ENCODE assay signal across 1 cellular context in genomic region chr1:24155011-24155782, GRCh38.
TF ChIP-seq lines count a peak whose summit lies in the region.

No MANE protein-coding gene starts in this region.

TF ChIP-seq in HepG2, 621 proteins besides CTCF, POLR2A, EP300 and RAD21 (continued from another document):
- TF ChIP-seq, protein P1, sequence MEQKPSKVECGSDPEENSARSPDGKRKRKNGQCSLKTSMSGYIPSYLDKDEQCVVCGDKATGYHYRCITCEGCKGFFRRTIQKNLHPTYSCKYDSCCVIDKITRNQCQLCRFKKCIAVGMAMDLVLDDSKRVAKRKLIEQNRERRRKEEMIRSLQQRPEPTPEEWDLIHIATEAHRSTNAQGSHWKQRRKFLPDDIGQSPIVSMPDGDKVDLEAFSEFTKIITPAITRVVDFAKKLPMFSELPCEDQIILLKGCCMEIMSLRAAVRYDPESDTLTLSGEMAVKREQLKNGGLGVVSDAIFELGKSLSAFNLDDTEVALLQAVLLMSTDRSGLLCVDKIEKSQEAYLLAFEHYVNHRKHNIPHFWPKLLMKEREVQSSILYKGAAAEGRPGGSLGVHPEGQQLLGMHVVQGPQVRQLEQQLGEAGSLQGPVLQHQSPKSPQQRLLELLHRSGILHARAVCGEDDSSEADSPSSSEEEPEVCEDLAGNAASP (CRISPR knock-in tag; IDR thresholded peaks at IDR 0.05; ENCODE audit: borderline replicate concordance), result no peak
- TF ChIP-seq NR2F6 (IDR thresholded peaks at IDR 0.05) (peak; percentile 86), NR2F6 (CRISPR knock-in tag; IDR thresholded peaks at IDR 0.05) (peak; percentile 66), ZNF18 (CRISPR knock-in tag; IDR thresholded peaks at IDR 0.05; ENCODE audit: insufficient replicate concordance) (no peak), ELF3 (CRISPR knock-in tag; IDR thresholded peaks at IDR 0.05) (no peak), MED1 (CRISPR knock-in tag; IDR thresholded peaks at IDR 0.05) (no peak), POGZ (CRISPR knock-in tag; IDR thresholded peaks at IDR 0.05) (no peak), ATM (IDR thresholded peaks at IDR 0.05; ENCODE audit: borderline replicate concordance) (no peak), KAT8 (CRISPR knock-in tag; IDR thresholded peaks at IDR 0.05) (no peak), HDAC2 (CRISPR knock-in tag; IDR thresholded peaks at IDR 0.05) (peak; percentile 24; the same call in 1 of the 2 replicates), ARID4A (CRISPR knock-in tag; IDR thresholded peaks at IDR 0.05; ENCODE audit: borderline replicate concordance) (no peak), PHF8 (CRISPR knock-in tag; IDR thresholded peaks at IDR 0.05) (no peak), SALL2 (CRISPR knock-in tag; IDR thresholded peaks at IDR 0.05) (no peak), ZC3H4 (CRISPR knock-in tag; IDR thresholded peaks at IDR 0.05; ENCODE audit: borderline replicate concordance) (no peak), NFATC3 (CRISPR knock-in tag; IDR thresholded peaks at IDR 0.05) (no peak), NCOA1 (CRISPR knock-in tag; IDR thresholded peaks at IDR 0.05) (no peak), ZGPAT (CRISPR knock-in tag; IDR thresholded peaks at IDR 0.05) (no peak), PCBP2 (optimal IDR thresholded peaks at IDR 0.05; ENCODE audit: low read depth, low read length, poor library complexity, severe bottlenecking) (no peak), ZNF790 (CRISPR knock-in tag; IDR thresholded peaks at IDR 0.05; ENCODE audit: borderline replicate concordance) (no peak), TBL1XR1 (IDR thresholded peaks at IDR 0.05; ENCODE audit: borderline replicate concordance, low read length, partially characterized antibody) (no peak), SATB2 (CRISPR knock-in tag; IDR thresholded peaks at IDR 0.05) (no peak), CENPT (CRISPR knock-in tag; IDR thresholded peaks at IDR 0.05; ENCODE audit: low read depth) (no peak), DMAP1 (CRISPR knock-in tag; IDR thresholded peaks at IDR 0.05) (no peak), TGIF2 (CRISPR knock-in tag; IDR thresholded peaks at IDR 0.05) (no peak), ZNF816 (CRISPR knock-in tag; IDR thresholded peaks at IDR 0.05; ENCODE audit: borderline replicate concordance) (no peak), TCF7 (IDR thresholded peaks at IDR 0.05; ENCODE audit: low read depth) (0 out of 2 replicates have a peak, but pooled peaks have one; percentile 39), KDM4B (CRISPR knock-in tag; IDR thresholded peaks at IDR 0.05) (no peak), FOXJ3 (CRISPR knock-in tag; IDR thresholded peaks at IDR 0.05; ENCODE audit: borderline replicate concordance) (no peak), FIP1L1 (IDR thresholded peaks at IDR 0.05; ENCODE audit: borderline replicate concordance, insufficient read depth, low read depth, low read length) (no peak), SMARCE1 (IDR thresholded peaks at IDR 0.05; ENCODE audit: borderline replicate concordance) (no peak), GTF2F1 (IDR thresholded peaks at IDR 0.05; ENCODE audit: low read length) (no peak), PLRG1 (conservative IDR thresholded peaks at IDR 0.05) (no peak), MED8 (CRISPR knock-in tag; IDR thresholded peaks at IDR 0.05; ENCODE audit: insufficient replicate concordance) (no peak), ONECUT2 (CRISPR knock-in tag; IDR thresholded peaks at IDR 0.05) (no peak), ZNF704 (CRISPR knock-in tag; IDR thresholded peaks at IDR 0.05; ENCODE audit: borderline replicate concordance) (no peak), GABPB1 (CRISPR knock-in tag; IDR thresholded peaks at IDR 0.05) (no peak), NPAS2 (CRISPR knock-in tag; IDR thresholded peaks at IDR 0.05; ENCODE audit: borderline replicate concordance) (no peak), CEBPG (CRISPR knock-in tag; IDR thresholded peaks at IDR 0.05) (no peak), ELF1 (CRISPR knock-in tag; IDR thresholded peaks at IDR 0.05) (no peak), WIZ (CRISPR knock-in tag; IDR thresholded peaks at IDR 0.05) (no peak), SRY (CRISPR knock-in tag; IDR thresholded peaks at IDR 0.05) (no peak), THAP9 (CRISPR knock-in tag; IDR thresholded peaks at IDR 0.05; ENCODE audit: borderline replicate concordance) (no peak), STAG1 (CRISPR knock-in tag; IDR thresholded peaks at IDR 0.05) (0 out of 2 replicates have a peak, but pooled peaks have one; percentile 16)
- TF ChIP-seq, protein P2, sequence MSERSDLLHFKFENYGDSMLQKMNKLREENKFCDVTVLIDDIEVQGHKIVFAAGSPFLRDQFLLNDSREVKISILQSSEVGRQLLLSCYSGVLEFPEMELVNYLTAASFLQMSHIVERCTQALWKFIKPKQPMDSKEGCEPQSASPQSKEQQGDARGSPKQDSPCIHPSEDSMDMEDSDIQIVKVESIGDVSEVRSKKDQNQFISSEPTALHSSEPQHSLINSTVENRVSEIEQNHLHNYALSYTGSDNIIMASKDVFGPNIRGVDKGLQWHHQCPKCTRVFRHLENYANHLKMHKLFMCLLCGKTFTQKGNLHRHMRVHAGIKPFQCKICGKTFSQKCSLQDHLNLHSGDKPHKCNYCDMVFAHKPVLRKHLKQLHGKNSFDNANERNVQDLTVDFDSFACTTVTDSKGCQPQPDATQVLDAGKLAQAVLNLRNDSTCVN (CRISPR knock-in tag; IDR thresholded peaks at IDR 0.05; ENCODE audit: borderline replicate concordance), result 0 out of 2 replicates have a peak, but pooled peaks have one; percentile 23
- TF ChIP-seq, protein P3, sequence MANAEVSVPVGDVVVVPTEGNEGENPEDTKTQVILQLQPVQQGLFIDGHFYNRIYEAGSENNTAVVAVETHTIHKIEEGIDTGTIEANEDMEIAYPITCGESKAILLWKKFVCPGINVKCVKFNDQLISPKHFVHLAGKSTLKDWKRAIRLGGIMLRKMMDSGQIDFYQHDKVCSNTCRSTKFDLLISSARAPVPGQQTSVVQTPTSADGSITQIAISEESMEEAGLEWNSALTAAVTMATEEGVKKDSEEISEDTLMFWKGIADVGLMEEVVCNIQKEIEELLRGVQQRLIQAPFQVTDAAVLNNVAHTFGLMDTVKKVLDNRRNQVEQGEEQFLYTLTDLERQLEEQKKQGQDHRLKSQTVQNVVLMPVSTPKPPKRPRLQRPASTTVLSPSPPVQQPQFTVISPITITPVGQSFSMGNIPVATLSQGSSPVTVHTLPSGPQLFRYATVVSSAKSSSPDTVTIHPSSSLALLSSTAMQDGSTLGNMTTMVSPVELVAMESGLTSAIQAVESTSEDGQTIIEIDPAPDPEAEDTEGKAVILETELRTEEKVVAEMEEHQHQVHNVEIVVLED (CRISPR knock-in tag; IDR thresholded peaks at IDR 0.05; ENCODE audit: borderline replicate concordance), result no peak
- TF ChIP-seq, protein P4, sequence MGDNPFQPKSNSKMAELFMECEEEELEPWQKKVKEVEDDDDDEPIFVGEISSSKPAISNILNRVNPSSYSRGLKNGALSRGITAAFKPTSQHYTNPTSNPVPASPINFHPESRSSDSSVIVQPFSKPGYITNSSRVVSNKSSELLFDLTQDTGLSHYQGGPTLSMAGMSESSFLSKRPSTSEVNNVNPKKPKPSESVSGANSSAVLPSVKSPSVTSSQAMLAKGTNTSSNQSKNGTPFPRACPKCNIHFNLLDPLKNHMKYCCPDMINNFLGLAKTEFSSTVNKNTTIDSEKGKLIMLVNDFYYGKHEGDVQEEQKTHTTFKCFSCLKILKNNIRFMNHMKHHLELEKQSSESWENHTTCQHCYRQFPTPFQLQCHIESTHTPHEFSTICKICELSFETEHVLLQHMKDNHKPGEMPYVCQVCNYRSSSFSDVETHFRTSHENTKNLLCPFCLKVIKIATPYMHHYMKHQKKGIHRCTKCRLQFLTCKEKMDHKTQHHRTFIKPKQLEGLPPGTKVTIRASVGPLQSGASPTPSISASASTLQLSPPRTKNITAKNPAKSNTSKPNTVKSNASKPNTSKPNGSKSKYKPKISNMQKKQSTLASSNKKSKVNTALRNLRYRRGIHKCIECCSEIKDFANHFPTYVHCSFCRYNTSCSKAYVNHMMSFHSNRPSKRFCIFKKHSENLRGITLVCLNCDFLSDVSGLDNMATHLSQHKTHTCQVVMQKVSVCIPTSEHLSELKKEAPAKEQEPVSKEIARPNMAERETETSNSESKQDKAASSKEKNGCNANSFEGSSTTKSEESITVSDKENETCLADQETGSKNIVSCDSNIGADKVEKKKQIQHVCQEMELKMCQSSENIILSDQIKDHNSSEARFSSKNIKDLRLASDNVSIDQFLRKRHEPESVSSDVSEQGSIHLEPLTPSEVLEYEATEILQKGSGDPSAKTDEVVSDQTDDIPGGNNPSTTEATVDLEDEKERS (CRISPR knock-in tag; IDR thresholded peaks at IDR 0.05), result no peak
- TF ChIP-seq, protein P5, sequence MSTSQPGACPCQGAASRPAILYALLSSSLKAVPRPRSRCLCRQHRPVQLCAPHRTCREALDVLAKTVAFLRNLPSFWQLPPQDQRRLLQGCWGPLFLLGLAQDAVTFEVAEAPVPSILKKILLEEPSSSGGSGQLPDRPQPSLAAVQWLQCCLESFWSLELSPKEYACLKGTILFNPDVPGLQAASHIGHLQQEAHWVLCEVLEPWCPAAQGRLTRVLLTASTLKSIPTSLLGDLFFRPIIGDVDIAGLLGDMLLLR (CRISPR knock-in tag; IDR thresholded peaks at IDR 0.05), result no peak
